Comparison of ENCODE assay signal across 32 cellular contexts in the genomic region with DNA sequence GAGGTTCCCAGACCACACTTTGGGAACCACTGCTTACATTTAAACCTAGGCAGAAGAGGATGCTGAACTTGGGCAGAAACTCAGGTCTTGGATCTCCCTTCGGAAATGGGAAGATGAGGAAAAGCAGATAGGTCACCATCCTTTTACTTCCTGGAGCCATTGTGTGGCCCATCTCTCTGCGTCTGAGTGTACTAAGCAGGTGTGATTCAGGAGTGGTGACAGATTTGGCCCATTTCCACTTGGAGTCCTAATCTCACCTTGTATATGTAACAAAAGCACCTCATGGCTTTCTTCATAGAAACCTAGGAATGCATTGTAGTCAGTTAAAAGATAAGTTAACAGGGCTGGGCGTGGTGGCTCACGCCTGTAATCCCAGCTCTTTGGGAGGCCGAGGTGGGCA.
"Had no signal": no experiment of that assay in that cellular context is flagged by ENCODE, and none has a peak within 500 bp of the region (broad histone marks: within the 10 kb centered on the region; RNA-seq: fewer than 3 reads in every experiment).

No MANE protein-coding gene starts in this region.

- H3K36me3 ChIP-seq: adrenal gland, esophagus squamous epithelium, gastrocnemius medialis, pancreas, prostate gland, transverse colon had no signal

- H3K27me3 ChIP-seq: adrenal gland, body of pancreas, esophagus squamous epithelium, gastrocnemius medialis, pancreas, testis, transverse colon had no signal

- H3K9me3 ChIP-seq: adrenal gland, body of pancreas, esophagus squamous epithelium, gastrocnemius medialis, pancreas, prostate gland, testis, transverse colon had no signal

- H3K27ac Mint-ChIP-seq: activated CD4-positive, alpha-beta T cell treated with anti-CD3 and anti-CD28 coated beads for 36 hours; activated CD8-positive, alpha-beta memory T cell treated with anti-CD3 and anti-CD28 coated beads, Interleukin-2, amount 10 ng/mL, durations not matched to agents 7 days and 5 days; activated CD8-positive, alpha-beta T cell treated with anti-CD3 and anti-CD28 coated beads, Interleukin-2, amount 10 ng/mL, durations not matched to agents 7 days and 5 days; activated naive CD4-positive, alpha-beta T cell treated with anti-CD3 and anti-CD28 coated beads for 36 hours; activated naive CD8-positive, alpha-beta T cell treated with anti-CD3 and anti-CD28 coated beads for 36 hours; activated T-cell treated with anti-CD3 and anti-CD28 coated beads, Interleukin-2, amount 50 U/mL, for 72 hours; mesothelial cell of epicardium had no signal

- DNase-seq: activated CD4-positive, alpha-beta T cell treated with anti-CD3 and anti-CD28 coated beads for 36 hours; activated CD4-positive, CD25-positive, alpha-beta regulatory T cell; activated CD8-positive, alpha-beta memory T cell treated with anti-CD3 and anti-CD28 coated beads, Interleukin-2, amount 10 ng/mL, durations not matched to agents 7 days and 5 days; activated CD8-positive, alpha-beta T cell treated with anti-CD3 and anti-CD28 coated beads, Interleukin-2, amount 10 ng/mL, durations not matched to agents 7 days and 5 days; activated naive CD4-positive, alpha-beta T cell treated with anti-CD3 and anti-CD28 coated beads for 36 hours; activated naive CD8-positive, alpha-beta T cell treated with anti-CD3 and anti-CD28 coated beads for 36 hours; activated T-cell treated with anti-CD3 and anti-CD28 coated beads, Interleukin-2, amount 50 U/mL, for 72 hours; adrenal gland; aorta; caudate nucleus; esophagus squamous epithelium; gastrocnemius medialis; glutamatergic neuron; left ventricle myocardium superior; mammary epithelial cell; naive thymus-derived CD8-positive, alpha-beta T cell; nucleus accumbens; pancreas; retina; stimulated activated CD4-positive, alpha-beta T cell treated with anti-CD3 and anti-CD28 coated beads, Interleukin-4, amount 100 ng/mL, for 24 hours; stimulated activated naive CD4-positive, alpha-beta T cell; T-helper 2 cell; testis; transverse colon had no signal

- H3K27me3 Mint-ChIP-seq: activated CD4-positive, alpha-beta T cell treated with anti-CD3 and anti-CD28 coated beads for 36 hours; activated CD8-positive, alpha-beta memory T cell treated with anti-CD3 and anti-CD28 coated beads, Interleukin-2, amount 10 ng/mL, durations not matched to agents 7 days and 5 days; activated naive CD8-positive, alpha-beta T cell treated with anti-CD3 and anti-CD28 coated beads for 36 hours; naive thymus-derived CD8-positive, alpha-beta T cell had no signal

- ATAC-seq: activated CD4-positive, alpha-beta T cell treated with anti-CD3 and anti-CD28 coated beads for 36 hours; activated CD8-positive, alpha-beta memory T cell treated with anti-CD3 and anti-CD28 coated beads, Interleukin-2, amount 10 ng/mL, durations not matched to agents 7 days and 5 days; activated CD8-positive, alpha-beta T cell treated with anti-CD3 and anti-CD28 coated beads, Interleukin-2, amount 10 ng/mL, durations not matched to agents 7 days and 5 days; activated T-cell treated with anti-CD3 and anti-CD28 coated beads, Interleukin-2, amount 50 U/mL, for 72 hours; body of pancreas; gastrocnemius medialis; naive thymus-derived CD8-positive, alpha-beta T cell had no signal

- H3K27ac ChIP-seq: adrenal gland, body of pancreas, esophagus squamous epithelium, gastrocnemius medialis, pancreas, prostate gland, testis had no signal

- FAIRE-seq: endothelial cell of umbilical vein, islet of Langerhans, pancreas, urothelium cell line had no signal

- H3K4me3 ChIP-seq: adrenal gland, body of pancreas, esophagus squamous epithelium, gastrocnemius medialis, pancreas, prostate gland, skin epidermis, testis, transverse colon had no signal

- H3K4me3 Mint-ChIP-seq: activated CD4-positive, alpha-beta T cell treated with anti-CD3 and anti-CD28 coated beads for 36 hours; activated CD8-positive, alpha-beta memory T cell treated with anti-CD3 and anti-CD28 coated beads, Interleukin-2, amount 10 ng/mL, durations not matched to agents 7 days and 5 days; activated CD8-positive, alpha-beta T cell treated with anti-CD3 and anti-CD28 coated beads, Interleukin-2, amount 10 ng/mL, durations not matched to agents 7 days and 5 days; activated naive CD4-positive, alpha-beta T cell treated with anti-CD3 and anti-CD28 coated beads for 36 hours; activated naive CD8-positive, alpha-beta T cell treated with anti-CD3 and anti-CD28 coated beads for 36 hours; activated T-cell treated with anti-CD3 and anti-CD28 coated beads, Interleukin-2, amount 50 U/mL, for 72 hours; mesothelial cell of epicardium; naive thymus-derived CD8-positive, alpha-beta T cell; neural crest cell had no signal

- H3K36me3 Mint-ChIP-seq: activated CD8-positive, alpha-beta memory T cell treated with anti-CD3 and anti-CD28 coated beads, Interleukin-2, amount 10 ng/mL, durations not matched to agents 7 days and 5 days; mesothelial cell of epicardium had no signal

- H3K9me3 Mint-ChIP-seq: activated naive CD4-positive, alpha-beta T cell treated with anti-CD3 and anti-CD28 coated beads for 36 hours; activated naive CD8-positive, alpha-beta T cell treated with anti-CD3 and anti-CD28 coated beads for 36 hours; activated T-cell treated with anti-CD3 and anti-CD28 coated beads, Interleukin-2, amount 50 U/mL, for 72 hours; naive thymus-derived CD8-positive, alpha-beta T cell; neural crest cell had no signal

- H3K4me1 ChIP-seq: pancreas, prostate gland, testis had no signal
